In the genomic region with DNA sequence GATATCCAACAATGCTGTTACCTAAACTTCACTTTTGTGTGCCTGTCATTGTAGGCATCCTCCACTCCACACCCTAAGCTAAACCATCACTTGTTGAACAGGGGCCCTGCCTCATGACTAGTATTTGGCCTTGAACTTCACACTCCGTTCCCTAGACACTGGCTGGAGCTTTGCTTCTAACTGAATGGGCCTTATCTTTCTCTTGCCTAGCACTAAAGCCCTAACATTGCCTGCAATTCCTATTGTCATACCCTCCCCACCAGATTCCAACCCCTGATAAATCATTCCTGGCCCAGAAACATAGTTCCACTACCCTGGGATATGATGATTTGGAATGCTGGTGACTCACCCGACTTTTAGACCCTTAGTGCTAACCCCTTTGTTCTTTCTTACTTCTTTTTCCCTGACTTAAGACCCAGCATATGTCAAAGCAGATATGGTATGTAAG, we compare ENCODE assay signal across 14 cellular contexts. TPM values are rescaled to one million over a fixed set of nuclear protein-coding genes. Genes with fewer than 3 reads are reported as not detected.
DNase-seq lines count a peak whose midpoint lies in the region; ATAC-seq, FAIRE-seq and TF ChIP-seq lines count a peak whose summit lies in the region.
"Had no signal": no experiment of that assay in that cellular context is flagged by ENCODE, and none has a peak within 500 bp of the region (broad histone marks: within the 10 kb centered on the region; RNA-seq: fewer than 3 reads in every experiment).

No MANE protein-coding gene starts in this region.

- H3K4me1 ChIP-seq in OCI-LY3 (ENCODE audit: low read length), result peaks cover 74% of the 10 kb centered on the region
- H3K4me1 ChIP-seq in endothelial cell of umbilical vein (ENCODE audit: control insufficient read depth, extremely low read depth, insufficient read depth, low read length), result peaks cover 16% of the 10 kb centered on the region
- peaks cover 15% of the 10 kb centered on the region for H3K4me1 ChIP-seq in neural progenitor cell

- H3K9me3 Mint-ChIP-seq in neural progenitor cell, result peaks cover 5% of the 10 kb centered on the region
- no peaks in the 10 kb centered on the region for H3K9me3 Mint-ChIP-seq in activated T-cell treated with anti-CD3 and anti-CD28 coated beads, Interleukin-2, amount 50 U/mL, for 4 hours
- H3K9me3 Mint-ChIP-seq: activated naive CD4-positive, alpha-beta T cell treated with anti-CD3 and anti-CD28 coated beads, Interleukin-2, amount 50 U/mL, for 24 hours had no signal

- peak overlapping the region; percentile 61 for H3K27ac ChIP-seq in OCI-LY3 (ENCODE audit: low read length)
- peak overlapping the region; percentile 56 for H3K27ac ChIP-seq in endothelial cell of umbilical vein (ENCODE audit: insufficient read depth, low read depth, low read length)
- no peak overlapping the region for H3K27ac ChIP-seq in neural progenitor cell

- peak; percentile 78 for FAIRE-seq in endothelial cell of umbilical vein (lab: Jason Lieb, UNC)

- dilution Hi-C loops in endothelial cell of umbilical vein (cut with MboI; ENCODE audit: extremely low pct_ligation_motif_present, low sequenced_read_pairs), result loop anchor here (25.0 kb wide), 1 partner anchor 94 kb away; a partner anchor contains a TSS

- H3K9ac ChIP-seq in OCI-LY3 (ENCODE audit: low read length), result no peak overlapping the region
- peak overlapping the region; percentile 38 for H3K9ac ChIP-seq in endothelial cell of umbilical vein (replicated peaks; ENCODE audit: extremely low read depth, insufficient read depth, low read length)
- H3K9ac ChIP-seq in neural progenitor cell, result no peak overlapping the region

- H3K9me1 ChIP-seq in endothelial cell of umbilical vein (replicated peaks; ENCODE audit: control insufficient read depth, extremely low read depth, insufficient read depth, low read length), result no peaks in the 10 kb centered on the region

- DNase-seq in EL, result peak; percentile 39
- DNase-seq in endothelial cell of umbilical vein (ENCODE audit: low read depth, low spot score), result peak; percentile 90
- DNase-seq in neural progenitor cell (ENCODE audit: low spot score), result peak; percentile 5
- no peak for DNase-seq in NCI-H1092 treated with DMSO at 0.1 percent for 48 hours (lab: John Stamatoyannopoulos, UW)
- no peak for DNase-seq in activated T-cell treated with anti-CD3 and anti-CD28 coated beads, Interleukin-2, amount 50 U/mL, for 4 hours
- no peak for DNase-seq in NCI-H146 (lab: John Stamatoyannopoulos, UW)
- no peak for DNase-seq in AG08395 (ENCODE audit: low spot score)
- DNase-seq: DND-41, hypothalamus, mammary epithelial cell, NCI-H526 treated with DMSO at 0.1 percent for 48 hours had no signal

- H3K79me2 ChIP-seq in OCI-LY3 (ENCODE audit: low read length) (no peaks in the 10 kb centered on the region), endothelial cell of umbilical vein (ENCODE audit: control insufficient read depth, insufficient read depth, low read length) (no peaks in the 10 kb centered on the region), neural progenitor cell (ENCODE audit: low read depth) (no peaks in the 10 kb centered on the region)

- peak overlapping the region; percentile 78 for H3K27ac Mint-ChIP-seq in neural progenitor cell
- H3K27ac Mint-ChIP-seq: activated naive CD4-positive, alpha-beta T cell treated with anti-CD3 and anti-CD28 coated beads, Interleukin-2, amount 50 U/mL, for 24 hours; B cell had no signal

- H3K27me3 ChIP-seq in OCI-LY3 (ENCODE audit: low read depth, low read length) (no peaks in the 10 kb centered on the region), endothelial cell of umbilical vein (ENCODE audit: control insufficient read depth in 2 of 2, insufficient read depth in 2 of 2, low read length in 2 of 2) (no peaks in the 10 kb centered on the region), neural progenitor cell (no peaks in the 10 kb centered on the region)

- no peak overlapping the region for H3K4me3 ChIP-seq in OCI-LY3 (ENCODE audit: low read length)
- no peak overlapping the region for H3K4me3 ChIP-seq in endothelial cell of umbilical vein (replicated peaks in 1 of 3; ENCODE audit: insufficient read depth in 1 of 3, low read depth in 1 of 3, low read length in 3 of 3)
- no peak overlapping the region for H3K4me3 ChIP-seq in neural progenitor cell

- H3K4me3 Mint-ChIP-seq in neural progenitor cell, result peak overlapping the region; percentile 2
- no peak overlapping the region for H3K4me3 Mint-ChIP-seq in activated T-cell treated with anti-CD3 and anti-CD28 coated beads, Interleukin-2, amount 50 U/mL, for 4 hours
- H3K4me3 Mint-ChIP-seq: activated naive CD4-positive, alpha-beta T cell treated with anti-CD3 and anti-CD28 coated beads, Interleukin-2, amount 50 U/mL, for 24 hours; B cell had no signal

- peaks cover 24% of the 10 kb centered on the region for H3K4me1 Mint-ChIP-seq in neural progenitor cell
- no peaks in the 10 kb centered on the region for H3K4me1 Mint-ChIP-seq in activated T-cell treated with anti-CD3 and anti-CD28 coated beads, Interleukin-2, amount 50 U/mL, for 4 hours (ENCODE audit: low read depth)
- H3K4me1 Mint-ChIP-seq: activated naive CD4-positive, alpha-beta T cell treated with anti-CD3 and anti-CD28 coated beads, Interleukin-2, amount 50 U/mL, for 24 hours had no signal

- POLR2A ChIA-PET in endothelial cell of umbilical vein (lab: Charles Lee), result no interaction called here

- intact Hi-C loops in endothelial cell of umbilical vein (cut with micrococcal nuclease), result loop anchor here (1.0 to 5.0 kb wide), 3 partner anchors 24 to 334 kb away; a partner anchor contains a TSS

- CTCF ChIA-PET in endothelial cell of umbilical vein (lab: Charles Lee), result interaction anchor here (0.8 to 1.2 kb wide), 6 partner anchors 10 to 559 kb away, joined by 3 to 6 read pairs (median 3); no protein-coding TSS in a partner anchor

- H3K4me2 ChIP-seq in OCI-LY3 (ENCODE audit: low read length) (peak overlapping the region; percentile 47; the same call in 1 of the 2 replicates), endothelial cell of umbilical vein (ENCODE audit: insufficient read depth, low read length) (no peak overlapping the region), neural progenitor cell (no peak overlapping the region)

- no peak for TF ChIP-seq CTCF in OCI-LY3 (IDR thresholded peaks at IDR 0.05; ENCODE audit: low read depth, low read length)
- TF ChIP-seq CTCF in endothelial cell of umbilical vein (IDR thresholded peaks at IDR 0.05; ENCODE audit: extremely low read depth in 1 of 2, insufficient read depth in 1 of 2, low read depth in 1 of 2, low read length in 2 of 2), result no peak
- TF ChIP-seq CTCF in neural progenitor cell (IDR thresholded peaks at IDR 0.05), result no peak

- no peak for TF ChIP-seq POLR2A in endothelial cell of umbilical vein (IDR thresholded peaks at IDR 0.05; ENCODE audit: low read depth, low read length)

- no peaks in the 10 kb centered on the region for H3F3A ChIP-seq in neural progenitor cell (ENCODE audit: low read depth)

- no TSS peak for BruUV-seq in endothelial cell of umbilical vein (replicated peaks; lab: Mats Ljungman, UMichigan)

- H3K9me3 ChIP-seq in OCI-LY3 (ENCODE audit: insufficient read depth, low read length) (no peaks in the 10 kb centered on the region; the same call in 1 of the 2 replicates), endothelial cell of umbilical vein (replicated peaks; ENCODE audit: control insufficient read depth, insufficient read depth, low read length) (no peaks in the 10 kb centered on the region), neural progenitor cell (ENCODE audit: low read depth) (no peaks in the 10 kb centered on the region)

- H4K20me1 ChIP-seq in OCI-LY3 (ENCODE audit: insufficient read depth, low read length), result no peaks in the 10 kb centered on the region
- no peaks in the 10 kb centered on the region for H4K20me1 ChIP-seq in endothelial cell of umbilical vein (replicated peaks; ENCODE audit: control insufficient read depth, extremely low read depth, insufficient read depth, low read length)
- H4K20me1 ChIP-seq in neural progenitor cell (ENCODE audit: low read depth), result no peaks in the 10 kb centered on the region

- no peaks in the 10 kb centered on the region for H3K27me3 Mint-ChIP-seq in neural progenitor cell (ENCODE audit: insufficient read depth, low read depth)
- H3K27me3 Mint-ChIP-seq in activated T-cell treated with anti-CD3 and anti-CD28 coated beads, Interleukin-2, amount 50 U/mL, for 4 hours (ENCODE audit: low read depth), result no peaks in the 10 kb centered on the region
- H3K27me3 Mint-ChIP-seq: activated naive CD4-positive, alpha-beta T cell treated with anti-CD3 and anti-CD28 coated beads, Interleukin-2, amount 50 U/mL, for 24 hours; B cell had no signal

- no peaks in the 10 kb centered on the region for H3K36me3 ChIP-seq in OCI-LY3 (replicated peaks; ENCODE audit: low read depth, low read length)
- no peaks in the 10 kb centered on the region for H3K36me3 ChIP-seq in endothelial cell of umbilical vein (ENCODE audit: control insufficient read depth in 2 of 2, extremely low read depth in 1 of 2, insufficient read depth in 2 of 2, low read length in 2 of 2)
- H3K36me3 ChIP-seq in neural progenitor cell, result no peaks in the 10 kb centered on the region

- H2AFZ ChIP-seq in OCI-LY3 (ENCODE audit: low read depth, low read length) (peak overlapping the region; percentile 16; the same call in 1 of the 2 replicates), endothelial cell of umbilical vein (ENCODE audit: low read depth, low read length) (no peak overlapping the region), neural progenitor cell (replicated peaks) (no peak overlapping the region)

- no peaks in the 10 kb centered on the region for H3K36me3 Mint-ChIP-seq in neural progenitor cell
- H3K36me3 Mint-ChIP-seq in activated T-cell treated with anti-CD3 and anti-CD28 coated beads, Interleukin-2, amount 50 U/mL, for 4 hours (ENCODE audit: insufficient read depth), result no peaks in the 10 kb centered on the region
- H3K36me3 Mint-ChIP-seq: activated naive CD4-positive, alpha-beta T cell treated with anti-CD3 and anti-CD28 coated beads, Interleukin-2, amount 50 U/mL, for 24 hours had no signal

- ATAC-seq in activated T-cell treated with anti-CD3 and anti-CD28 coated beads, Interleukin-2, amount 50 U/mL, for 4 hours, result no peak

TF ChIP-seq in endothelial cell of umbilical vein, 7 proteins besides CTCF, POLR2A, EP300 and RAD21 (continues in another document):
- TF ChIP-seq GATA2 (IDR thresholded peaks at IDR 0.05; ENCODE audit: insufficient read depth, insufficient read length, low read depth, low read length) (peak; percentile 93), MYC (IDR thresholded peaks at IDR 0.05; ENCODE audit: low read depth, low read length) (no peak)

RNA-seq across cellular contexts. Expression of a gene that starts 24.2 kb away (rescaled TPM):
- 6.5 and 8.2 TPM in 2 replicates for total RNA-seq in endothelial cell of umbilical vein
- 2.9 and 3.4 TPM in 2 replicates for polyA plus RNA-seq in endothelial cell of umbilical vein
- 1.7 and 1.9 TPM in 2 replicates for polyA plus RNA-seq in endothelial cell of umbilical vein (2011; cell fraction: cytosol; rRNA removed)
- 15.1 and 17.8 TPM in 2 replicates for polyA plus RNA-seq in endothelial cell of umbilical vein (2011; cell fraction: nucleus; rRNA removed)
- polyA plus RNA-seq in endothelial cell of umbilical vein (2012), result 5.3 and 5.5 TPM in 2 replicates
- polyA minus RNA-seq in endothelial cell of umbilical vein, result 24.0 and 26.2 TPM in 2 replicates
- 15.2 TPM for polyA minus RNA-seq in endothelial cell of umbilical vein (2011; cell fraction: cytosol; rRNA and poly(A)+ RNA removed)
- 58.9 and 62.7 TPM in 2 replicates for polyA minus RNA-seq in endothelial cell of umbilical vein (2011; cell fraction: nucleus; rRNA and poly(A)+ RNA removed)
- total RNA-seq in neural progenitor cell (ENCODE audit: low replicate concordance), result 3.0 and 5.3 TPM in 2 replicates
- under 1 TPM; 0.10 to 0.19 (median 0.11) TPM for total RNA-seq in activated T-cell treated with anti-CD3 and anti-CD28 coated beads, Interleukin-2, amount 50 U/mL, for 4 hours

Comparison
In these comparisons a context has a peak if more than half of its experiments do, and no peak if none do; other contexts are left out.
1. DNase-seq: peak in EL (single experiment), endothelial cell of umbilical vein (single experiment) and neural progenitor cell (single experiment); none in NCI-H1092 treated with DMSO at 0.1 percent for 48 hours (single experiment), activated T-cell treated with anti-CD3 and anti-CD28 coated beads, Interleukin-2, amount 50 U/mL, for 4 hours (single experiment), NCI-H146 (single experiment) and AG08395 (single experiment).